9 cellular contexts compared by ENCODE assay signal in genomic region chr15:92968926-92969664, GRCh38.
DNase-seq lines count a peak whose midpoint lies in the region; ATAC-seq and TF ChIP-seq lines count a peak whose summit lies in the region.
"Had no signal": no experiment of that assay in that cellular context is flagged by ENCODE, and none has a peak within 500 bp of the region (broad histone marks: within the 10 kb centered on the region; RNA-seq: fewer than 3 reads in every experiment).

No MANE protein-coding gene starts in this region.

- H3K9me3 Mint-ChIP-seq in activated naive CD4-positive, alpha-beta T cell treated with anti-CD3 and anti-CD28 coated beads, Interleukin-2, amount 50 U/mL, for 24 hours, result no peaks in the 10 kb centered on the region
- peaks cover 0 to under 1% (median 0%) of the 10 kb centered on the region in 5 experiments for H3K9me3 Mint-ChIP-seq in brain

- peaks cover 61% of the 10 kb centered on the region for H3K4me1 Mint-ChIP-seq in activated naive CD4-positive, alpha-beta T cell treated with anti-CD3 and anti-CD28 coated beads, Interleukin-2, amount 50 U/mL, for 24 hours
- H3K4me1 Mint-ChIP-seq in brain, result peaks cover 30% of the 10 kb centered on the region

- in situ Hi-C loops in GM13977 (cut with MboI; ENCODE audit: low pct_unique_long_range_greater_than_20kb, low sequenced_read_pairs, unreplicated experiment), result no loop called here

- ATAC-seq in right lobe of liver, result peak; percentile 39 to 69 (median 42)
- ATAC-seq in upper lobe of right lung, result peak; percentile 67
- no peak for ATAC-seq in GM19455 (IDR thresholded peaks at IDR 0.05; ENCODE audit: unreplicated experiment)

- TF ChIP-seq CTCF in brain (conservative IDR thresholded peaks at IDR 0.05), result no peak
- TF ChIP-seq CTCF in right lobe of liver (IDR thresholded peaks at IDR 0.05), result peak in 1 of 4 donors; percentile 6
- peak; percentile 18 for TF ChIP-seq CTCF in upper lobe of right lung (IDR thresholded peaks at IDR 0.05)
- no peak for TF ChIP-seq CTCF in GM13977 (IDR thresholded peaks at IDR 0.05; ENCODE audit: extremely low read depth, insufficient read depth, missing control alignments)

- intact Hi-C loops in right lobe of liver (cut with DNase I) (no loop called here), upper lobe of right lung (cut with DNase I) (no loop called here)

- no peak for TF ChIP-seq POLR2A in right lobe of liver (IDR thresholded peaks at IDR 0.05)

- H3K36me3 ChIP-seq in right lobe of liver (peaks cover 12 to 88% (median 27%) of the 10 kb centered on the region in 4 donors), upper lobe of right lung (peaks cover 92% of the 10 kb centered on the region)

- no peak for DNase-seq in activated naive CD4-positive, alpha-beta T cell treated with Interleukin-2 at 50 U/mL for 16 hours
- DNase-seq in right lobe of liver, result no peak
- DNase-seq in upper lobe of right lung, result no peak
- DNase-seq in GM13977 (ENCODE audit: low spot score), result no peak
- no peak for DNase-seq in C1 segment of cervical spinal cord (lab: John Stamatoyannopoulos, UW)
- DNase-seq: stimulated activated CD4-positive, alpha-beta T cell treated with anti-CD3 and anti-CD28 coated beads, Interleukin-2, amount 100 ng/mL, for 24 hours had no signal

- H3K27me3 ChIP-seq in right lobe of liver (no peaks in the 10 kb centered on the region), upper lobe of right lung (no peaks in the 10 kb centered on the region)

- H3K4me3 ChIP-seq in right lobe of liver, result no peak overlapping the region
- no peak overlapping the region for H3K4me3 ChIP-seq in upper lobe of right lung

- no peaks in the 10 kb centered on the region for H3K27me3 Mint-ChIP-seq in activated naive CD4-positive, alpha-beta T cell treated with anti-CD3 and anti-CD28 coated beads, Interleukin-2, amount 50 U/mL, for 24 hours
- H3K27me3 Mint-ChIP-seq in brain, result no peaks in the 10 kb centered on the region

- peak overlapping the region; percentile 63 for H3K27ac Mint-ChIP-seq in activated naive CD4-positive, alpha-beta T cell treated with anti-CD3 and anti-CD28 coated beads, Interleukin-2, amount 50 U/mL, for 24 hours
- H3K27ac Mint-ChIP-seq in brain, result peak overlapping the region in 3 of 5 experiments; percentile 42 to 72 (median 58)

- 86% methylated on average over 4 of the region's 5 CpGs for WGBS in right lobe of liver (ENCODE audit: insufficient coverage, low coverage, low lambda C conversion rate, missing lambda C conversion rate)

- H3K36me3 Mint-ChIP-seq in activated naive CD4-positive, alpha-beta T cell treated with anti-CD3 and anti-CD28 coated beads, Interleukin-2, amount 50 U/mL, for 24 hours, result peaks cover 19% of the 10 kb centered on the region
- peaks cover 100% of the 10 kb centered on the region for H3K36me3 Mint-ChIP-seq in brain

- H3K4me1 ChIP-seq in right lobe of liver, result no peaks in the 10 kb centered on the region
- no peaks in the 10 kb centered on the region for H3K4me1 ChIP-seq in upper lobe of right lung

- no peak overlapping the region for H3K4me3 Mint-ChIP-seq in activated naive CD4-positive, alpha-beta T cell treated with anti-CD3 and anti-CD28 coated beads, Interleukin-2, amount 50 U/mL, for 24 hours
- H3K4me3 Mint-ChIP-seq in brain, result peak overlapping the region in 1 of 5 experiments; percentile 17

- H3K27ac ChIP-seq in right lobe of liver (no peak overlapping the region), upper lobe of right lung (peak overlapping the region; percentile 17)

- H3K9me3 ChIP-seq in right lobe of liver, result no peaks in the 10 kb centered on the region
- no peaks in the 10 kb centered on the region for H3K9me3 ChIP-seq in upper lobe of right lung
